In genomic region chr9:136920069-136920468, GRCh38 we compare ENCODE assay signal across 32 cellular contexts. TPM values are rescaled to one million over a fixed set of nuclear protein-coding genes. Genes with fewer than 3 reads are reported as not detected.
"Had no signal": no experiment of that assay in that cellular context is flagged by ENCODE, and none has a peak within 500 bp of the region (broad histone marks: within the 10 kb centered on the region; RNA-seq: fewer than 3 reads in every experiment).

No MANE protein-coding gene starts in this region.

- ATAC-seq: left colon; left lung; natural killer cell; psoas muscle; right lobe of liver; stimulated activated naive B cell treated with anti-CD40 and anti-IgM and Interleukin-4, amounts not matched to agents 10 μg/mL and 1 μg/mL and 100 μg/mL, for 72 hours; stimulated activated naive CD8-positive, alpha-beta T cell treated with anti-CD3 and anti-CD28 coated beads, Interleukin-15, Interleukin-2, amounts not matched to agents 100 U/mL and 50 U/mL, for 24 hours had no signal

- H3K27ac Mint-ChIP-seq: nephron progenitor cell had no signal

- H3K4me3 ChIP-seq: left lung, lung, psoas muscle, right atrium auricular region, right lobe of liver, smooth muscle cell, stomach, testis, thyroid gland, transverse colon, upper lobe of left lung, vagina had no signal

- H3K4me3 Mint-ChIP-seq: immature natural killer cell; mesothelial cell of epicardium; natural killer cell; nephron progenitor cell; stimulated activated naive B cell treated with anti-CD40 and anti-IgM and Interleukin-4, amounts not matched to agents 10 μg/mL and 1 μg/mL and 100 μg/mL, for 72 hours had no signal

- H3K4me1 Mint-ChIP-seq: mesothelial cell of epicardium had no signal

- H3K27me3 Mint-ChIP-seq: naive B cell; stimulated activated naive B cell treated with anti-CD40 and anti-IgM and Interleukin-4, amounts not matched to agents 10 μg/mL and 1 μg/mL and 100 μg/mL, for 72 hours had no signal

- H3K27ac ChIP-seq: left lung, parathyroid adenoma, psoas muscle, right lobe of liver, stomach, testis, thyroid gland, transverse colon, upper lobe of left lung, vagina had no signal

- H3K27me3 ChIP-seq: left lung, right atrium auricular region, right lobe of liver, stomach, testis, thyroid gland, transverse colon, upper lobe of left lung, vagina had no signal

- H2AFZ ChIP-seq: parathyroid adenoma had no signal

- H3K9me3 ChIP-seq: left lung, psoas muscle, right atrium auricular region, right lobe of liver, stomach, testis, thyroid gland, transverse colon, upper lobe of left lung, vagina had no signal

- H3K79me2 ChIP-seq: parathyroid adenoma had no signal

- H3K4me2 ChIP-seq: smooth muscle cell had no signal

- H3K4me1 ChIP-seq: parathyroid adenoma, right lobe of liver, stomach, thyroid gland, transverse colon, upper lobe of left lung, vagina had no signal

- H3K9me3 Mint-ChIP-seq: immature natural killer cell; mesothelial cell of epicardium; naive B cell; natural killer cell; nephron progenitor cell; stimulated activated naive B cell treated with anti-CD40 and anti-IgM and Interleukin-4, amounts not matched to agents 10 μg/mL and 1 μg/mL and 100 μg/mL, for 72 hours had no signal

- DNase-seq: hippocampal formation; immature natural killer cell; kidney; left colon; left lung; mesendoderm; naive B cell; natural killer cell; nephron progenitor cell; nucleus accumbens; psoas muscle; right lobe of liver; stimulated activated CD4-positive, alpha-beta T cell treated with anti-CD3 and anti-CD28 coated beads, Interleukin-1b, Interleukin-23, amount 100 ng/mL, for 48 hours; stimulated activated CD4-positive, alpha-beta T cell treated with anti-CD3 and anti-CD28 coated beads, Interleukin-2, amount 100 ng/mL, for 48 hours; stimulated activated CD4-positive, alpha-beta T cell treated with anti-CD3 and anti-CD28 coated beads, Interleukin-4, amount 100 ng/mL, for 4 hours; stimulated activated CD8-positive, alpha-beta memory T cell treated with anti-CD3 and anti-CD28 coated beads, Interleukin-4, amount 100 ng/mL, for 48 hours; stimulated activated naive B cell treated with anti-CD40 and anti-IgM and Interleukin-4, amounts not matched to agents 10 μg/mL and 1 μg/mL and 100 μg/mL, for 72 hours; stimulated activated naive CD8-positive, alpha-beta T cell treated with anti-CD3 and anti-CD28 coated beads, Interleukin-15, Interleukin-2, amounts not matched to agents 100 U/mL and 50 U/mL, for 24 hours; stomach; testis; thyroid gland; transverse colon had no signal

RNA-seq across cellular contexts. Expression of gene C8G, which starts 25.0 kb away (rescaled TPM):
- total RNA-seq: mononuclear cell, right atrium auricular region, skeletal muscle tissue, smooth muscle cell, stomach, vagina had no signal

RNA-seq across cellular contexts. Expression of gene LCN12, which starts 32.0 kb away (rescaled TPM):
- total RNA-seq: mononuclear cell, skeletal muscle tissue, smooth muscle cell, urinary bladder, vagina had no signal
